Comparison of ENCODE assay signal across 8 cellular contexts in the genomic region with DNA sequence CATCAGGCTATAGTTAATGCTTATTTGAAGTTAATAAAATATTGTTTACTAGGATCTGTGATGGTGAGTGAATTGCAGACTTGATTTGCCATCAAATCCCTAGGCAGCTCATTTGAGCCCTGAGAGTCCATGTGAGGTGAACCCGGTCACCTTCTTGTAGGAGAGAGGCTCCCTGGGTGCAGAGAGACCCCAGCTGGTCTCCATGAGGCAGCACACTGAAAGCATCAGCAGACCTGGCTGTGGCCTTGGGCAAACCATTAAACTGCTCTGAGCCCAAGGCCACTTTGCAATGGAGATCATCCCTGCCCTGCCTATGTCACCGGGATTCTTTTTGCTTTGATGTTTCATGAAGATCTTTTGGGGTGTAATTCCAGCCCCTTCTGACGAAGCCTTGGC.
DNase-seq lines count a peak whose midpoint lies in the region; ATAC-seq and TF ChIP-seq lines count a peak whose summit lies in the region.

No MANE protein-coding gene starts in this region.

- H3K27me3 ChIP-seq in brain microvascular endothelial cell (replicated peaks) (no peaks in the 10 kb centered on the region), ovary (no peaks in the 10 kb centered on the region)

- H3K9me3 ChIP-seq in ovary, result no peaks in the 10 kb centered on the region

- no peak for TF ChIP-seq POLR2A in ovary (IDR thresholded peaks at IDR 0.05)

- in situ Hi-C loops in brain microvascular endothelial cell (cut with HindIII; ENCODE audit: low pct_ligation_motif_present, low sequenced_read_pairs), result no loop called here

- no peak for TF ChIP-seq EP300 in ovary (IDR thresholded peaks at IDR 0.05)

- 69 to 84% (median 76%) methylated on average over 3 of the region's 3 CpGs for WGBS in ovary, 3 donors

- 0 out of 3 replicates have a peak, but pooled peaks have one; percentile 17 for TF ChIP-seq CTCF in GM12872 (IDR thresholded peaks at IDR 0.05; ENCODE audit: insufficient read depth, low read depth, low read length)
- TF ChIP-seq CTCF in brain microvascular endothelial cell (IDR thresholded peaks at IDR 0.05; ENCODE audit: low read depth, low read length, missing control alignments), result peak; percentile 23
- no peak for TF ChIP-seq CTCF in ovary (IDR thresholded peaks at IDR 0.05)

- peak; percentile 43 for DNase-seq in HT-29 (ENCODE audit: low spot score)
- no peak for DNase-seq in brain microvascular endothelial cell
- peak in 2 of 5 donors; percentile 39 to 43 for DNase-seq in ovary
- DNase-seq in stimulated activated CD4-positive, alpha-beta T cell treated with anti-CD3 and anti-CD28 coated beads, Interleukin-2, amount 100 ng/mL, for 48 hours, result no peak
- DNase-seq in stimulated activated naive CD4-positive, alpha-beta T cell (lab: John Stamatoyannopoulos, UW), result no peak
- no peak for DNase-seq in activated CD8-positive, alpha-beta memory T cell treated with anti-CD3 and anti-CD28 coated beads for 24 hours

- H3K27ac ChIP-seq in brain microvascular endothelial cell, result peak overlapping the region; percentile 91
- peak overlapping the region; percentile 48 to 51 for H3K27ac ChIP-seq in ovary

- H3K36me3 ChIP-seq in brain microvascular endothelial cell (replicated peaks) (peaks cover 87% of the 10 kb centered on the region), ovary (no peaks in the 10 kb centered on the region)

- no peak for ATAC-seq in HG03342 (IDR thresholded peaks at IDR 0.05; ENCODE audit: unreplicated experiment)

- intact Hi-C loops in ovary (cut with DNase I), result loop anchor here in 3 of 4 donors (5.0 to 10.0 kb wide), 2 partner anchors 121 to 188 kb away; a partner anchor contains a TSS

- peaks cover 7% of the 10 kb centered on the region for H3K4me1 ChIP-seq in ovary (ENCODE audit: insufficient read depth)

- H3K4me3 ChIP-seq in brain microvascular endothelial cell (ENCODE audit: low read depth, low read length) (no peak overlapping the region), ovary (no peak overlapping the region)

Comparison
In these comparisons a context has a peak if more than half of its experiments do, and no peak if none do; other contexts are left out.
1. CTCF ChIP-seq: peak in GM12872 (single experiment) and brain microvascular endothelial cell (single experiment); none in ovary (0 of 3).